In the genomic region with DNA sequence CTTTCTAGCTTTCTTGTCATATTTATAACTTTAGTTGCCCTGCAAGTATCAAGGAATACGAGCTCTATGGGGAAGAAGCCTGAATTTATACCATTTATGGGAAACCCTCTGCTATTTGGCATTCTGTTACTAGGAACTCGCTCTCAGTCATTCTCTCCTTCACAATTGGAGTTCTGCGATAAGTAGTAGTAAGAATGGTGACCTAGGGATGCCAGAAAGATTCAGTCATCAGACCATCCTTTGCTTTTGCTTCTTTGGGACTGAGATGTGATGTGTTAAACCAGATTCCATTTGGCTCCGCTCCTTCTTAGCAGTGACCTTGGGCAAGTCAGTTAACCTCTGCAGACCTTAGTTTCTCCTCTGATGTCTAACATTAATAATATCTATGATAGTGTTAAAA, we compare ENCODE assay signal across 23 cellular contexts.
A peak's percentile ranks its signal among the peaks of the same experiment; 100 is the strongest.
DNase-seq lines count a peak whose midpoint lies in the region; ATAC-seq, FAIRE-seq and TF ChIP-seq lines count a peak whose summit lies in the region.
"Had no signal": no experiment of that assay in that cellular context is flagged by ENCODE, and none has a peak within 500 bp of the region (broad histone marks: within the 10 kb centered on the region; RNA-seq: fewer than 3 reads in every experiment).

No MANE protein-coding gene starts in this region.

- H3K27ac Mint-ChIP-seq in astrocyte (ENCODE audit: unreplicated experiment) (peak overlapping the region; percentile 75), nephron (peak overlapping the region; percentile 82 to 92 (median 86))
- H3K27ac Mint-ChIP-seq: B cell; CD8-positive, alpha-beta T cell; IgD-negative memory B cell had no signal

- H3K4me1 Mint-ChIP-seq in astrocyte (ENCODE audit: low read depth, unreplicated experiment): peaks cover 16% of the 10 kb centered on the region
- peaks cover 58% of the 10 kb centered on the region for H3K4me1 Mint-ChIP-seq in nephron

- DNase-seq in EH (ENCODE audit: low read depth) (peak; percentile 28), astrocyte (ENCODE audit: low read depth) (peak; percentile 74), fibroblast of villous mesenchyme (ENCODE audit: low read depth) (peak; percentile 19), vagina (ENCODE audit: extremely low spot score in 2 of 2) (no peak), NCI-H1417 treated with DMSO at 0.1 percent for 48 hours (lab: John Stamatoyannopoulos, UW) (no peak), HEK293T (ENCODE audit: extremely low spot score) (no peak)
- DNase-seq: 8988T; Calu3; CD8-positive, alpha-beta T cell; DND-41; GOT3; H7; KBM-7 had no signal

- POLR2A ChIA-PET in HEK293T (lab: Yijun Ruan, JAX): no interaction called here

- H3K4me2 ChIP-seq in astrocyte (ENCODE audit: low read length): peak overlapping the region; percentile 2

- no peaks in the 10 kb centered on the region for H3K9me3 ChIP-seq in astrocyte (ENCODE audit: insufficient read depth, low read depth, low read length)
- no peaks in the 10 kb centered on the region for H3K9me3 ChIP-seq in vagina

- H3K27ac ChIP-seq in astrocyte (ENCODE audit: low read depth, low read length): peak overlapping the region; percentile 12
- H3K27ac ChIP-seq in vagina: no peak overlapping the region
- H3K27ac ChIP-seq: BLaER1 treated with 17β-estradiol and CSF1 and Interleukin-3, amounts not matched to agents 10 nM and 100 nM; HL-60 had no signal

- no peak overlapping the region for H3K9ac ChIP-seq in astrocyte (ENCODE audit: low read length)
- H3K9ac ChIP-seq: BLaER1 treated with 17β-estradiol and CSF1 and Interleukin-3, amounts not matched to agents 10 nM and 100 nM had no signal

- peaks cover 14% of the 10 kb centered on the region for H3K9me3 Mint-ChIP-seq in astrocyte (ENCODE audit: unreplicated experiment)
- peaks cover 16% of the 10 kb centered on the region for H3K9me3 Mint-ChIP-seq in nephron

- H3K36me3 ChIP-seq in astrocyte (ENCODE audit: insufficient read depth, low read length): no peaks in the 10 kb centered on the region
- no peaks in the 10 kb centered on the region for H3K36me3 ChIP-seq in vagina

- H3K4me3 Mint-ChIP-seq in astrocyte (ENCODE audit: unreplicated experiment) (no peak overlapping the region), nephron (no peak overlapping the region)
- H3K4me3 Mint-ChIP-seq: B cell; CD8-positive, alpha-beta T cell; IgD-negative memory B cell had no signal

- H4K20me1 ChIP-seq in astrocyte (ENCODE audit: insufficient read depth, low read length): no peaks in the 10 kb centered on the region
- H4K20me1 ChIP-seq: BLaER1 treated with 17β-estradiol and CSF1 and Interleukin-3, amounts not matched to agents 10 nM and 100 nM had no signal

- H3K4me3 ChIP-seq in astrocyte (ENCODE audit: insufficient read depth, low read depth, low read length): no peak overlapping the region
- H3K4me3 ChIP-seq in fibroblast of villous mesenchyme (ENCODE audit: low read depth, low read length): no peak overlapping the region
- no peak overlapping the region for H3K4me3 ChIP-seq in vagina
- H3K4me3 ChIP-seq: BLaER1 treated with 17β-estradiol and CSF1 and Interleukin-3, amounts not matched to agents 10 nM and 100 nM had no signal

- no peak for ATAC-seq in GM18502 (IDR thresholded peaks at IDR 0.05; ENCODE audit: poor library complexity, unreplicated experiment)
- ATAC-seq: CD8-positive, alpha-beta T cell; HCT116 had no signal

- H3K4me1 ChIP-seq in astrocyte (ENCODE audit: insufficient read depth, low read length) (peaks cover 8% of the 10 kb centered on the region), vagina (no peaks in the 10 kb centered on the region)

- H3K36me3 Mint-ChIP-seq in astrocyte (ENCODE audit: low read depth, unreplicated experiment) (peaks cover 9% of the 10 kb centered on the region), nephron (ENCODE audit: low read depth) (peaks cover 21% of the 10 kb centered on the region)

- TF ChIP-seq POLR2A in vagina (IDR thresholded peaks at IDR 0.05): no peak

- no peak for FAIRE-seq in astrocyte (lab: Jason Lieb, UNC)
- FAIRE-seq: G401.6, GM12891, GM18507 had no signal

- TF ChIP-seq CTCF in astrocyte (IDR thresholded peaks at IDR 0.05; ENCODE audit: insufficient read depth, low read depth, low read length) (no peak), fibroblast of villous mesenchyme (IDR thresholded peaks at IDR 0.05; ENCODE audit: insufficient read depth, low read depth, low read length) (no peak), nephron (IDR thresholded peaks at IDR 0.05; ENCODE audit: unreplicated experiment in 3 of 3) (no peak), vagina (IDR thresholded peaks at IDR 0.05) (no peak)

- no peaks in the 10 kb centered on the region for H3K79me2 ChIP-seq in astrocyte (ENCODE audit: insufficient read depth, low read length)

- H3K27me3 ChIP-seq in astrocyte (ENCODE audit: insufficient read depth, low read length) (no peaks in the 10 kb centered on the region), vagina (no peaks in the 10 kb centered on the region)
- H3K27me3 ChIP-seq: BLaER1 treated with 17β-estradiol and CSF1 and Interleukin-3, amounts not matched to agents 10 nM and 100 nM had no signal

- CTCF ChIA-PET in HEK293T (lab: Yijun Ruan, JAX): interaction anchor here (0.6 kb wide), 1 partner anchor 1577 kb away, joined by 3 read pairs; no protein-coding TSS in a partner anchor

- H3K27me3 Mint-ChIP-seq in astrocyte (ENCODE audit: low read depth, unreplicated experiment) (no peaks in the 10 kb centered on the region), nephron (ENCODE audit: low read depth) (no peaks in the 10 kb centered on the region)
- H3K27me3 Mint-ChIP-seq: B cell, IgD-negative memory B cell had no signal

- H2AFZ ChIP-seq in astrocyte (ENCODE audit: low read depth, low read length): no peak overlapping the region

- intact Hi-C loops in vagina (cut with DNase I): no loop called here

TF ChIP-seq in HEK293T, 16 proteins besides CTCF, POLR2A, EP300 and RAD21:
- no peak for TF ChIP-seq HDGF (IDR thresholded peaks at IDR 0.05; ENCODE audit: borderline replicate concordance)
- no peak for TF ChIP-seq SUZ12 (IDR thresholded peaks at IDR 0.05)
- no peak for TF ChIP-seq FOXA1 (IDR thresholded peaks at IDR 0.05)
- no peak for TF ChIP-seq FOXK2 (IDR thresholded peaks at IDR 0.05)
- TF ChIP-seq SP1 (IDR thresholded peaks at IDR 0.05): no peak
- TF ChIP-seq, protein P1, sequence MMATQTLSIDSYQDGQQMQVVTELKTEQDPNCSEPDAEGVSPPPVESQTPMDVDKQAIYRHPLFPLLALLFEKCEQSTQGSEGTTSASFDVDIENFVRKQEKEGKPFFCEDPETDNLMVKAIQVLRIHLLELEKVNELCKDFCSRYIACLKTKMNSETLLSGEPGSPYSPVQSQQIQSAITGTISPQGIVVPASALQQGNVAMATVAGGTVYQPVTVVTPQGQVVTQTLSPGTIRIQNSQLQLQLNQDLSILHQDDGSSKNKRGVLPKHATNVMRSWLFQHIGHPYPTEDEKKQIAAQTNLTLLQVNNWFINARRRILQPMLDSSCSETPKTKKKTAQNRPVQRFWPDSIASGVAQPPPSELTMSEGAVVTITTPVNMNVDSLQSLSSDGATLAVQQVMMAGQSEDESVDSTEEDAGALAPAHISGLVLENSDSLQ (IDR thresholded peaks at IDR 0.05): no peak
- TF ChIP-seq LEF1 (IDR thresholded peaks at IDR 0.05; ENCODE audit: borderline replicate concordance): no peak
- TF ChIP-seq L3MBTL2 (conservative IDR thresholded peaks at IDR 0.05): no peak

Comparison
In these comparisons a context has a peak if more than half of its experiments do, and no peak if none do; other contexts are left out.
1. DNase-seq: peak in EH (single experiment), astrocyte (single experiment) and fibroblast of villous mesenchyme (single experiment); none in vagina (0 of 2), NCI-H1417 treated with DMSO at 0.1 percent for 48 hours (single experiment) and HEK293T (single experiment).